18 cellular contexts compared by ENCODE assay signal in genomic region chr17:78105101-78105500, GRCh38. TPM values are rescaled to one million over a fixed set of nuclear protein-coding genes. Genes with fewer than 3 reads are reported as not detected.
"Had no signal": no experiment of that assay in that cellular context is flagged by ENCODE, and none has a peak within 500 bp of the region (broad histone marks: within the 10 kb centered on the region; RNA-seq: fewer than 3 reads in every experiment).

No MANE protein-coding gene starts in this region.

- H3K9me3 ChIP-seq: psoas muscle, spleen had no signal

- H3K4me3 ChIP-seq: neural progenitor cell, psoas muscle, spleen had no signal

- ATAC-seq: naive thymus-derived CD4-positive, alpha-beta T cell; psoas muscle; stimulated activated naive B cell treated with anti-CD40 and anti-IgM and Interleukin-4, amounts not matched to agents 10 μg/mL and 1 μg/mL and 100 μg/mL, for 72 hours had no signal

- DNase-seq: activated B cell treated with CpG ODN at 0.5 μM for 24 hours; activated CD4-positive, alpha-beta memory T cell treated with anti-CD3 and anti-CD28 coated beads for 36 hours; activated CD4-positive, alpha-beta T cell treated with anti-CD3 and anti-CD28 coated beads for 4 hours; activated gamma-delta T cell treated with Interleukin-2 at 50 U/mL for 16 hours; activated T-cell treated with anti-CD3 and anti-CD28 coated beads for 4 hours; endodermal cell; naive thymus-derived CD4-positive, alpha-beta T cell; spleen; stimulated activated naive B cell treated with anti-CD40 and anti-IgM and Interleukin-4, amounts not matched to agents 10 μg/mL and 1 μg/mL and 100 μg/mL, for 72 hours had no signal

- H2AFZ ChIP-seq: neural progenitor cell had no signal

- H3K4me2 ChIP-seq: neural progenitor cell had no signal

- H3K4me1 ChIP-seq: neural progenitor cell had no signal

- H3K27me3 ChIP-seq: neural progenitor cell, spleen had no signal

- H3K27ac ChIP-seq: neural progenitor cell, psoas muscle, spleen had no signal

RNA-seq across cellular contexts. Expression of gene TMC8, which starts 25.5 kb away (rescaled TPM):
- total RNA-seq: bronchial epithelial cell had no signal

RNA-seq across cellular contexts. Expression of gene C17orf99, which starts 41.1 kb away (rescaled TPM):
- total RNA-seq: activated CD4-positive, alpha-beta memory T cell treated with anti-CD3 and anti-CD28 coated beads for 36 hours; activated T-helper 1 cell treated with anti-CD3 and anti-CD28 coated beads, Interleukin-12 subunit alpha, Interleukin-12 subunit beta, Interleukin-2, Interleukin-4 antibody, amounts not matched to agents 30 ng/mL and 10 ng/mL and 1 ng/mL, durations not matched to agents 14 hours and 24 hours and 36 hours; bronchial epithelial cell; endodermal cell; epithelial cell of proximal tubule; kidney; mucosa of gallbladder; osteocyte; psoas muscle had no signal
- polyA plus RNA-seq: liver; naive thymus-derived CD4-positive, alpha-beta T cell; psoas muscle had no signal
